In the genomic region with DNA sequence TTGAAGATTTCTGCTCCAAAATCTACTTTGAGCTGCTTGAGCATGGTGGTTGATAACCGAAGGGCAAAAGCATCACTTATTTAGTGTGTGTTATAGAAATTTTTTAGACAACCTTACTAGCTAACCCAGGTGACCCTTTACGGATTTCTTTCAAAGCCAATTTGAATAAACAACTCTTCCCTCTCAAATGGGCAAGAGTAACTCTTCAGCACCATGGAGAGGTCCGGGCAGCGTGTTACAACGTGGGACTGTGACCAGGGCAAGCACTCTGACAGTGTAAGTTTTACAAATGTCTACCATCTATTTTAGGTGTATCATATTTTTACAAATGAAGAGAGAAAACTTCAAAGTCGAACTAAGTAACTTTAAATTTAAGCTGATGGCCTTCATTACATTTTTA, we compare ENCODE assay signal across 9 cellular contexts.
DNase-seq lines count a peak whose midpoint lies in the region; ATAC-seq, FAIRE-seq and TF ChIP-seq lines count a peak whose summit lies in the region.
"Had no signal": no experiment of that assay in that cellular context is flagged by ENCODE, and none has a peak within 500 bp of the region (broad histone marks: within the 10 kb centered on the region; RNA-seq: fewer than 3 reads in every experiment).

No MANE protein-coding gene starts in this region.

- no peak for ATAC-seq in GM21529 (IDR thresholded peaks at IDR 0.05; ENCODE audit: unreplicated experiment)

- H3K9me3 ChIP-seq in WERI-Rb-1 (ENCODE audit: severe bottlenecking) (no peaks in the 10 kb centered on the region), hepatocyte (ENCODE audit: low read depth) (no peaks in the 10 kb centered on the region)

- DNase-seq in ACHN (peak; percentile 51), HEK293T (ENCODE audit: extremely low spot score) (peak; percentile 47), WERI-Rb-1 (no peak), hepatocyte (ENCODE audit: low spot score) (peak; percentile 74), 8988T (no peak), frontal cortex (ENCODE audit: low spot score in 2 of 2) (no peak)
- no peak for DNase-seq in stimulated activated CD4-positive, alpha-beta T cell treated with anti-CD3 and anti-CD28 coated beads, Interleukin-4, amount 100 ng/mL, for 24 hours

- no peaks in the 10 kb centered on the region for H3K4me1 ChIP-seq in hepatocyte (ENCODE audit: insufficient read depth)

- CTCF ChIA-PET in HEK293T (lab: Yijun Ruan, JAX) = interaction anchor here (1.2 kb wide), 1 partner anchor 13 kb away, joined by 3 read pairs; no protein-coding TSS in a partner anchor

- H3K27me3 ChIP-seq in WERI-Rb-1 (ENCODE audit: insufficient read depth, low read depth, severe bottlenecking) (no peaks in the 10 kb centered on the region), hepatocyte (no peaks in the 10 kb centered on the region)

- no peak overlapping the region for H2AFZ ChIP-seq in hepatocyte

- H3K36me3 ChIP-seq in WERI-Rb-1 = no peaks in the 10 kb centered on the region
- H3K36me3 ChIP-seq in hepatocyte (replicated peaks; ENCODE audit: insufficient read depth, low read depth) = no peaks in the 10 kb centered on the region

- TF ChIP-seq CTCF in WERI-Rb-1 (IDR thresholded peaks at IDR 0.05; ENCODE audit: low read depth, low read length) (no peak), hepatocyte (IDR thresholded peaks at IDR 0.05; ENCODE audit: poor library complexity) (no peak)

- H3K4me3 ChIP-seq in WERI-Rb-1 (ENCODE audit: low read depth, low read length) (peak overlapping the region; percentile 17; the same call in 1 of the 2 replicates), hepatocyte (no peak overlapping the region)

- no peak for FAIRE-seq in frontal cortex (lab: Jason Lieb, UNC)

- POLR2A ChIA-PET in HEK293T (lab: Yijun Ruan, JAX) = no interaction called here

- no peak overlapping the region for H3K4me2 ChIP-seq in hepatocyte

- no peaks in the 10 kb centered on the region for H3K9me2 ChIP-seq in hepatocyte (replicated peaks; ENCODE audit: insufficient read depth)

- H3K27ac ChIP-seq in WERI-Rb-1 = no peak overlapping the region
- no peak overlapping the region for H3K27ac ChIP-seq in hepatocyte
- H3K27ac ChIP-seq: epithelial cell of prostate had no signal

- H4K20me1 ChIP-seq in hepatocyte (ENCODE audit: insufficient read depth, poor library complexity, severe bottlenecking) = no peaks in the 10 kb centered on the region

- 4% methylated on average over 6 of the region's 6 CpGs for WGBS in hepatocyte (ENCODE audit: low lambda C conversion rate, missing lambda C conversion rate)

- in situ Hi-C loops in ACHN (cut with HindIII; ENCODE audit: low pct_ligation_motif_present, low pct_unique_long_range_greater_than_20kb, low sequenced_read_pairs) = no loop called here

- H3K79me2 ChIP-seq in hepatocyte = no peaks in the 10 kb centered on the region

TF ChIP-seq in HEK293T, 16 proteins besides CTCF, POLR2A, EP300 and RAD21:
- TF ChIP-seq ELF4 (IDR thresholded peaks at IDR 0.05) = no peak
- TF ChIP-seq ZNF384 (IDR thresholded peaks at IDR 0.05) = no peak
- no peak for TF ChIP-seq FOXK2 (IDR thresholded peaks at IDR 0.05)
- no peak for TF ChIP-seq FOXA1 (IDR thresholded peaks at IDR 0.05)
- TF ChIP-seq L3MBTL2 (conservative IDR thresholded peaks at IDR 0.05) = no peak
- no peak for TF ChIP-seq NFRKB (IDR thresholded peaks at IDR 0.05)

Comparison
In these comparisons a context has a peak if more than half of its experiments do, and no peak if none do; other contexts are left out.
1. DNase-seq: peak in ACHN (single experiment), HEK293T (single experiment) and hepatocyte (single experiment); none in WERI-Rb-1 (single experiment), 8988T (single experiment), stimulated activated CD4-positive, alpha-beta T cell treated with anti-CD3 and anti-CD28 coated beads, Interleukin-4, amount 100 ng/mL, for 24 hours (single experiment) and frontal cortex (0 of 2).